Comparison of ENCODE assay signal across 8 cellular contexts in genomic region chr9:111037744-111038335, GRCh38. TPM values are rescaled to one million over a fixed set of nuclear protein-coding genes. Genes with fewer than 3 reads are reported as not detected.
A peak's percentile ranks its signal among the peaks of the same experiment; 100 is the strongest.
DNase-seq lines count a peak whose midpoint lies in the region; ATAC-seq and TF ChIP-seq lines count a peak whose summit lies in the region.

No MANE protein-coding gene starts in this region.

- TF ChIP-seq CTCF in HFFc6 (IDR thresholded peaks at IDR 0.05) (peak; percentile 65), SK-N-SH (IDR thresholded peaks at IDR 0.05) (peak; percentile 24; the same call in 1 of the 2 replicates), ovary (IDR thresholded peaks at IDR 0.05) (no peak)

- H3K9ac ChIP-seq in ES-I3 (ENCODE audit: low read depth, low read length) (peak overlapping the region; percentile 62), SK-N-SH (peak overlapping the region; percentile 52)

- no peaks in the 10 kb centered on the region for H3K9me3 ChIP-seq in ES-I3 (ENCODE audit: control insufficient read depth, insufficient read depth, low read length)
- no peaks in the 10 kb centered on the region for H3K9me3 ChIP-seq in SK-N-SH
- no peaks in the 10 kb centered on the region for H3K9me3 ChIP-seq in ovary

- H3K27ac ChIP-seq in SK-N-SH (ENCODE audit: low read depth in 2 of 2, low read length in 1 of 2) = no peak overlapping the region
- peak overlapping the region; percentile 74 to 89 for H3K27ac ChIP-seq in ovary

- peak overlapping the region; percentile 91 for H3K4me3 Mint-ChIP-seq in HFFc6

- no CpG with 5 or more reads among the region's 82 CpGs for WGBS in SK-N-SH (ENCODE audit: low lambda C conversion rate)
- WGBS in ovary, 3 donors = 0 to 1% (median 0%) methylated on average over 34 to 82 of the region's 82 CpGs

- peak overlapping the region; percentile 85 for H2AFZ ChIP-seq in SK-N-SH (ENCODE audit: low read depth)

- no peaks in the 10 kb centered on the region; the same call in 1 of the 2 replicates for H3K79me2 ChIP-seq in SK-N-SH (ENCODE audit: insufficient read depth)

- H4K20me1 ChIP-seq in SK-N-SH (ENCODE audit: insufficient read depth) = no peaks in the 10 kb centered on the region

- CTCF ChIA-PET in SK-N-SH (lab: Yijun Ruan, JAX) = interaction anchor here (1.0 to 1.3 kb wide), 2 partner anchors 8 to 111 kb away, joined by 3 to 4 read pairs; no protein-coding TSS in a partner anchor

- H3K9me2 ChIP-seq in SK-N-SH = no peaks in the 10 kb centered on the region

- H3K4me1 Mint-ChIP-seq in HFFc6 (ENCODE audit: low read depth) = peaks cover 59% of the 10 kb centered on the region

- no peaks in the 10 kb centered on the region for H3F3A ChIP-seq in SK-N-SH (replicated peaks; ENCODE audit: insufficient read depth)

- H3K4me1 ChIP-seq in ES-I3 (ENCODE audit: insufficient read depth, low read length) = 0 out of 2 replicates have a peak, but pooled peaks cover 6% of the 10 kb centered on the region
- H3K4me1 ChIP-seq in SK-N-SH (ENCODE audit: control insufficient read depth in 1 of 2, insufficient read depth in 2 of 2, low read depth in 1 of 2, low read length in 1 of 2) = peaks cover 11 to 16% of the 10 kb centered on the region in 2 experiments; a peak in 3 of 4 replicates
- H3K4me1 ChIP-seq in ovary (ENCODE audit: insufficient read depth) = peaks cover 8% of the 10 kb centered on the region

- TF ChIP-seq EP300 in SK-N-SH (IDR thresholded peaks at IDR 0.05; ENCODE audit: borderline replicate concordance in 1 of 2, low read depth in 1 of 2, low read length in 1 of 2) (no peak), ovary (IDR thresholded peaks at IDR 0.05) (no peak)

- no peak for ATAC-seq in HG02588 (IDR thresholded peaks at IDR 0.05; ENCODE audit: unreplicated experiment)

- peak overlapping the region; percentile 76 for H3K27ac Mint-ChIP-seq in HFFc6

- peak; percentile 55 for TF ChIP-seq RAD21 in SK-N-SH (IDR thresholded peaks at IDR 0.05; ENCODE audit: low read length)

- H3K36me3 ChIP-seq in ES-I3 (ENCODE audit: insufficient read depth, low read length) (no peaks in the 10 kb centered on the region), SK-N-SH (replicated peaks in 1 of 2; ENCODE audit: control insufficient read depth in 1 of 2, insufficient read depth in 2 of 2, low read length in 1 of 2) (no peaks in the 10 kb centered on the region), ovary (no peaks in the 10 kb centered on the region)

- no peaks in the 10 kb centered on the region; the same call in none of the 2 replicates for H3K27me3 Mint-ChIP-seq in HFFc6 (ENCODE audit: insufficient read depth)

- H3K4me2 ChIP-seq in SK-N-SH = peak overlapping the region; percentile 90

- H3K4me3 ChIP-seq in SK-N-SH (ENCODE audit: low read depth in 2 of 2, low read length in 1 of 2) = peak overlapping the region; percentile 68 to 72
- H3K4me3 ChIP-seq in ovary = peak overlapping the region; percentile 57

- H3K27me3 ChIP-seq in SK-N-SH (ENCODE audit: insufficient read depth) = no peaks in the 10 kb centered on the region
- no peaks in the 10 kb centered on the region for H3K27me3 ChIP-seq in ovary

- no peaks in the 10 kb centered on the region for H3K9me3 Mint-ChIP-seq in HFFc6

- DNase-seq in HFFc6 (no peak), SK-N-SH (peak; percentile 86), glomerular visceral epithelial cell (ENCODE audit: extremely low spot score) (peak; percentile 57), ovary (peak; percentile 39 to 69 (median 49)), amniotic stem cell (lab: John Stamatoyannopoulos, UW) (no peak)
- DNase-seq in effector CD4-positive, alpha-beta T cell = no peak

- no peak for TF ChIP-seq POLR2A in ovary (IDR thresholded peaks at IDR 0.05)

- POLR2A ChIA-PET in SK-N-SH (lab: Yijun Ruan, JAX) = no interaction called here

- intact Hi-C loops in ovary (cut with DNase I) = loop anchor here in 2 of 4 donors (5.0 to 10.0 kb wide), 3 partner anchors 61 to 393 kb away; no protein-coding TSS in a partner anchor

- H3K36me3 Mint-ChIP-seq in HFFc6 (ENCODE audit: low read depth) = peaks cover 21% of the 10 kb centered on the region

TF ChIP-seq in SK-N-SH, 30 proteins besides CTCF, POLR2A, EP300 and RAD21:
- TF ChIP-seq EZH2phosphoT487 (IDR thresholded peaks at IDR 0.05; ENCODE audit: borderline replicate concordance, low read depth) (no peak), USF1 (IDR thresholded peaks at IDR 0.05; ENCODE audit: borderline replicate concordance, low read depth) (no peak), GATA2 (CRISPR knock-in tag; IDR thresholded peaks at IDR 0.05) (no peak), FOSL2 (IDR thresholded peaks at IDR 0.05; ENCODE audit: borderline replicate concordance, low read depth) (no peak), FOXJ3 (CRISPR knock-in tag; IDR thresholded peaks at IDR 0.05) (no peak), TAF1 (IDR thresholded peaks at IDR 0.05; ENCODE audit: borderline replicate concordance, low read depth, low read length) (no peak), ELF1 (IDR thresholded peaks at IDR 0.05) (no peak), TCF12 (IDR thresholded peaks at IDR 0.05) (no peak), SIN3A (IDR thresholded peaks at IDR 0.05; ENCODE audit: borderline replicate concordance, low read depth, low read length) (0 out of 2 replicates have a peak, but pooled peaks have one; percentile 8), SMC3 (IDR thresholded peaks at IDR 0.05; ENCODE audit: low read depth, low read length) (peak; percentile 55; the same call in 1 of the 2 replicates), RCOR1 (IDR thresholded peaks at IDR 0.05; ENCODE audit: low read length) (no peak), CHD2 (IDR thresholded peaks at IDR 0.05; ENCODE audit: low read length, partially characterized antibody) (no peak), TEAD4 (IDR thresholded peaks at IDR 0.05; ENCODE audit: borderline replicate concordance, insufficient read depth) (no peak), JUND (IDR thresholded peaks at IDR 0.05) (no peak), FOXM1 (IDR thresholded peaks at IDR 0.05; ENCODE audit: low read depth) (no peak), MXI1 (IDR thresholded peaks at IDR 0.05; ENCODE audit: low read depth, low read length) (peak; percentile 12; the same call in 1 of the 2 replicates), NFIC (IDR thresholded peaks at IDR 0.05; ENCODE audit: borderline replicate concordance) (no peak)

RNA-seq across cellular contexts. Expression of gene LPAR1, which starts 0.4 kb away (rescaled TPM):
- 100 to 1,000 TPM in 4 of 6 experiments, 10 to 100 TPM in 2; 70.6 to 148 (median 123) TPM for total RNA-seq in HFFc6 (2021; fragmentation: NEBNext Ultra II Directional; extraction: Animal tissue kit (Norgen Biotek cat#: 25700))
- polyA plus RNA-seq in SK-N-SH (2012; rRNA removed) = 9.4 and 12.3 TPM in 2 replicates
- polyA plus RNA-seq in SK-N-SH (2012; cell fraction: cytosol; rRNA removed) = 8.3 and 9.4 TPM in 2 replicates
- 4.7 and 7.3 TPM in 2 replicates for polyA plus RNA-seq in SK-N-SH (2012; cell fraction: nucleus; rRNA removed)
- 10 to 100 TPM; 14.7 to 29.2 (median 18.4) TPM for total RNA-seq in ovary
- polyA plus RNA-seq in ovary = 10 to 100 TPM; 11.1 to 22.3 TPM

Comparison
In these comparisons a context has a peak if more than half of its experiments do, and no peak if none do; other contexts are left out.
1. DNase-seq: peak in SK-N-SH (single experiment), glomerular visceral epithelial cell (single experiment) and ovary (5 of 5); none in HFFc6 (single experiment), effector CD4-positive, alpha-beta T cell (single experiment) and amniotic stem cell (single experiment).
2. CTCF ChIP-seq: peak in HFFc6 (single experiment) and SK-N-SH (single experiment); none in ovary (0 of 3).
3. H3K27ac ChIP-seq: peak in ovary (2 of 2); none in SK-N-SH (0 of 2).